Comparison of ENCODE assay signal across 8 cellular contexts in the genomic region with DNA sequence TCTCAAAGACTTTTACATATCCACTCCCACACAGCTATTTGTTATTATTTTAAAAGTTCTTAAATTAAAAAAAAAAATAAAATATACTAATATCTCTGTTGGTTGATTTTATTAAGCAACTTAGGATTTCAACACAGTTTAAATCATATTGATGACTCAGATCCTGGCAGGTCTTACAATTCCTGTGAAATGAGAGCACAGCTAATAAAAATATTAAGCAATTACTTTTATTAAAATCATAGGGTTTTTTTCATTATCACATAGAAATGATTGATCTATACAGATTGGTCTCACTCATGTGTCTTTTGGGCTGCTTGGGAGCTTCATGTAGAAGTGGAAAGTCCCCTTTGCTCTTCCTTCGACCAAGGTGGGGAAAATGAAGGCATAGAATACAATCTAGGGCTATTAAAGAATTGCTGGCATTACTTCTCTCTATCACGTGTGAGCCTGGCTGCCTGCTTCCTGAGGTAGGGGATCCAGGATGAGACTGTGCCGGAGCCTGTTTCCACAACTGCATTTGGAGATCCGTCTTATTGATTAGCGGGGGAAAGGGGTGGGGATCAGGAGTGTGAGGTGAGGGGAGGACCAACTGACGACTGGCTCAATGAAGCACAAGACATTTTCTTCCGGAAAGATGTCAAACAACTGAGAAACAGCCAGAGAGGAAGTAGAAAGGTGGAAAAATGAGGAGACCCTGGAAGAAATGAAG.
A peak's percentile ranks its signal among the peaks of the same experiment; 100 is the strongest.
DNase-seq lines count a peak whose midpoint lies in the region; ATAC-seq lines count a peak whose summit lies in the region.

No MANE protein-coding gene starts in this region.

- ATAC-seq in aorta (ENCODE audit: low FRiP score) (peak; percentile 62), HG03280 (IDR thresholded peaks at IDR 0.05; ENCODE audit: unreplicated experiment) (no peak)

- H3K9me3 ChIP-seq in endocrine pancreas (ENCODE audit: control insufficient read depth, low read length) = no peaks in the 10 kb centered on the region
- H3K9me3 ChIP-seq in aorta (ENCODE audit: control insufficient read depth, low read length) = no peaks in the 10 kb centered on the region

- H3K4me3 ChIP-seq in endocrine pancreas (ENCODE audit: control insufficient read depth, insufficient read depth, low read length) (peak overlapping the region; percentile 93), aorta (ENCODE audit: low read length in 2 of 2) (peak overlapping the region; percentile 45 to 54)

- H3K9ac ChIP-seq in endocrine pancreas (ENCODE audit: control insufficient read depth, insufficient read depth, low read length) = peak overlapping the region; percentile 97

- H3K36me3 ChIP-seq in endocrine pancreas (ENCODE audit: control insufficient read depth, insufficient read depth, low read length) (no peaks in the 10 kb centered on the region), aorta (ENCODE audit: control insufficient read depth in 1 of 2, insufficient read depth in 2 of 2, low read length in 1 of 2) (no peaks in the 10 kb centered on the region)

- H3K27me3 ChIP-seq in endocrine pancreas (ENCODE audit: control insufficient read depth, insufficient read depth, low read length) (no peaks in the 10 kb centered on the region), aorta (ENCODE audit: control insufficient read depth in 1 of 2, insufficient read depth in 2 of 2, low read length in 1 of 2) (no peaks in the 10 kb centered on the region)

- peaks cover 6% of the 10 kb centered on the region for H3K4me1 ChIP-seq in endocrine pancreas (ENCODE audit: control insufficient read depth, insufficient read depth, low read length)
- no peaks in the 10 kb centered on the region for H3K4me1 ChIP-seq in aorta (ENCODE audit: control insufficient read depth in 1 of 2, insufficient read depth in 2 of 2, low read length in 2 of 2)

- DNase-seq in NCI-H82 (lab: John Stamatoyannopoulos, UW) (peak; percentile 41), NCI-H82 treated with DMSO at 0.1 percent for 48 hours (lab: John Stamatoyannopoulos, UW; ENCODE audit: unreplicated experiment) (no peak), medulla oblongata (ENCODE audit: extremely low spot score) (peak; percentile 49), aorta (peak in 1 of 2 donors; percentile 61), activated T-cell treated with anti-CD3 and anti-CD28 coated beads for 4 hours (no peak)
- DNase-seq in activated CD8-positive, alpha-beta memory T cell treated with anti-CD3 and anti-CD28 coated beads, Interleukin-2, amount 50 U/mL, for 4 hours = no peak

- 3 to 7% methylated on average over 7 of the region's 7 CpGs for WGBS in aorta, 2 donors

- peak overlapping the region in 1 of 2 donors; percentile 52 for H3K27ac ChIP-seq in aorta (ENCODE audit: low read depth in 1 of 2, low read length in 2 of 2)

- intact Hi-C loops in aorta (cut with DNase I) = loop anchor here in 1 of 2 donors (5.0 kb wide), 1 partner anchor 56 kb away; no protein-coding TSS in a partner anchor

Comparison
In these comparisons a context has a peak if more than half of its experiments do, and no peak if none do; other contexts are left out.
1. DNase-seq: peak in NCI-H82 (single experiment) and medulla oblongata (single experiment); none in NCI-H82 treated with DMSO at 0.1 percent for 48 hours (single experiment), activated T-cell treated with anti-CD3 and anti-CD28 coated beads for 4 hours (single experiment) and activated CD8-positive, alpha-beta memory T cell treated with anti-CD3 and anti-CD28 coated beads, Interleukin-2, amount 50 U/mL, for 4 hours (single experiment).